8 cellular contexts compared by ENCODE assay signal in genomic region chr7:122310119-122311021, GRCh38. TPM values are rescaled to one million over a fixed set of nuclear protein-coding genes. Genes with fewer than 3 reads are reported as not detected.
DNase-seq lines count a peak whose midpoint lies in the region; ATAC-seq and TF ChIP-seq lines count a peak whose summit lies in the region.
"Had no signal": no experiment of that assay in that cellular context is flagged by ENCODE, and none has a peak within 500 bp of the region (broad histone marks: within the 10 kb centered on the region; RNA-seq: fewer than 3 reads in every experiment).

No MANE protein-coding gene starts in this region.

- TF ChIP-seq POLR2A in transverse colon (IDR thresholded peaks at IDR 0.05), result no peak

- peak overlapping the region; percentile 28 for H3K4me3 ChIP-seq in astrocyte of the spinal cord (ENCODE audit: low read depth, low read length)
- H3K4me3 ChIP-seq in liver (ENCODE audit: low read depth in 1 of 3, low read length in 3 of 3), result peak overlapping the region in 2 of 3 donors; percentile 40 to 50
- peak overlapping the region; percentile 4 to 48 (median 21) for H3K4me3 ChIP-seq in transverse colon

- H3K9me3 ChIP-seq in liver (ENCODE audit: control insufficient read depth in 4 of 4, low read length in 3 of 4) (peaks cover 0 to 4% (median 0%) of the 10 kb centered on the region in 4 donors), transverse colon (no peaks in the 10 kb centered on the region)

- ATAC-seq in HG02610 (IDR thresholded peaks at IDR 0.05; ENCODE audit: unreplicated experiment) (peak; percentile 40), GM19467 (IDR thresholded peaks at IDR 0.05; ENCODE audit: unreplicated experiment) (no peak)
- ATAC-seq in activated CD4-positive, CD25-positive, alpha-beta regulatory T cell treated with anti-CD3 and anti-CD28 coated beads, Interleukin-2, amount 50 U/mL, for 24 hours, result no peak

- no peak for TF ChIP-seq EP300 in transverse colon (IDR thresholded peaks at IDR 0.05; ENCODE audit: low read depth)

- in situ Hi-C loops in astrocyte of the spinal cord (cut with HindIII; ENCODE audit: low sequenced_read_pairs) (no loop called here), transverse colon (cut with MboI; ENCODE audit: low pct_ligation_motif_present in 1 of 4, low pct_unique_long_range_greater_than_20kb in 1 of 4, low sequenced_read_pairs in 3 of 4) (no loop called here)

- intact Hi-C loops in transverse colon (cut with DNase I; ENCODE audit: low total_unique reads), result no loop called here

- no peak overlapping the region for H3K27ac ChIP-seq in liver (ENCODE audit: low read depth in 1 of 2, low read length in 2 of 2)
- H3K27ac ChIP-seq in transverse colon, result no peak overlapping the region

- no peak for DNase-seq in astrocyte of the spinal cord (ENCODE audit: low read depth, low spot score)
- no peak for DNase-seq in transverse colon
- DNase-seq in inferior parietal cortex (ENCODE audit: extremely low spot score), result no peak
- DNase-seq: SHP77 had no signal

- TF ChIP-seq CTCF in astrocyte of the spinal cord (IDR thresholded peaks at IDR 0.05; ENCODE audit: low read depth, low read length) (no peak), liver (IDR thresholded peaks at IDR 0.05; ENCODE audit: low read depth, low read length, missing input control) (no peak), transverse colon (IDR thresholded peaks at IDR 0.05) (no peak)

- WGBS in liver, result 3% methylated on average over 61 of the region's 61 CpGs
- 5 to 10% methylated on average over 4 to 56 of the region's 61 CpGs for WGBS in transverse colon (ENCODE audit: low coverage in 1 of 2), 2 donors

- peaks cover 8 to 21% (median 19%) of the 10 kb centered on the region in 4 donors for H3K4me1 ChIP-seq in liver (ENCODE audit: control insufficient read depth in 4 of 4, insufficient read depth in 4 of 4, low read length in 3 of 4)
- peaks cover 15 to 36% (median 22%) of the 10 kb centered on the region in 4 donors for H3K4me1 ChIP-seq in transverse colon

- H3K27me3 ChIP-seq in liver (ENCODE audit: control insufficient read depth in 4 of 4, insufficient read depth in 4 of 4, low read length in 3 of 4) (peaks cover 3 to 61% (median 33%) of the 10 kb centered on the region in 4 donors), transverse colon (peaks cover 100% of the 10 kb centered on the region)

- TF ChIP-seq RAD21 in liver (IDR thresholded peaks at IDR 0.05), result no peak

- H3K36me3 ChIP-seq in liver (ENCODE audit: control insufficient read depth in 4 of 4, insufficient read depth in 3 of 4, low read depth in 1 of 4, low read length in 3 of 4) (no peaks in the 10 kb centered on the region), transverse colon (no peaks in the 10 kb centered on the region)

- no peak overlapping the region for H3K9ac ChIP-seq in liver (ENCODE audit: low read depth in 1 of 2, low read length in 2 of 2)

TF ChIP-seq in liver, 16 proteins besides CTCF, POLR2A, EP300 and RAD21:
- TF ChIP-seq FOXA1 (IDR thresholded peaks at IDR 0.05) (no peak), NR2F2 (IDR thresholded peaks at IDR 0.05) (no peak), ZBTB33 (IDR thresholded peaks at IDR 0.05) (no peak), EGR1 (IDR thresholded peaks at IDR 0.05; ENCODE audit: low read depth in 2 of 2) (no peak), HNF4G (IDR thresholded peaks at IDR 0.05) (no peak), YY1 (IDR thresholded peaks at IDR 0.05) (no peak), FOXA2 (IDR thresholded peaks at IDR 0.05) (no peak), TAF1 (conservative IDR thresholded peaks at IDR 0.05) (no peak), JUND (IDR thresholded peaks at IDR 0.05) (no peak), RXRA (IDR thresholded peaks at IDR 0.05) (no peak), HNF4A (conservative IDR thresholded peaks at IDR 0.05) (no peak), GABPA (IDR thresholded peaks at IDR 0.05 in 1 of 2, conservative IDR thresholded peaks at IDR 0.05 in 1 of 2) (no peak), SP1 (IDR thresholded peaks at IDR 0.05) (no peak), ATF3 (IDR thresholded peaks at IDR 0.05) (no peak), REST (IDR thresholded peaks at IDR 0.05) (no peak), MAX (IDR thresholded peaks at IDR 0.05) (no peak)

RNA-seq across cellular contexts. Expression of gene FEZF1, which starts 5.8 kb away (rescaled TPM):
- total RNA-seq in liver (not detected), transverse colon (not detected)
- not detected for polyA plus RNA-seq in liver
